24 cellular contexts compared by ENCODE assay signal in genomic region chr14:24303988-24304387, GRCh38. TPM values are rescaled to one million over a fixed set of nuclear protein-coding genes. Genes with fewer than 3 reads are reported as not detected.
"Had no signal": no experiment of that assay in that cellular context is flagged by ENCODE, and none has a peak within 500 bp of the region (broad histone marks: within the 10 kb centered on the region; RNA-seq: fewer than 3 reads in every experiment).

No MANE protein-coding gene starts in this region.

- ATAC-seq: K562, Panc1, PC-3, Right ventricle myocardium inferior, SK-N-SH treated with all-trans-retinoic acid at 6 μM for 48 hours had no signal

- H3K4me3 ChIP-seq: K562, SJCRH30 had no signal

- H3K27me3 ChIP-seq: SJCRH30 had no signal

- H3K27ac ChIP-seq: KMS-11, SJCRH30 had no signal

- H3K4me1 ChIP-seq: SJCRH30 had no signal

- DNase-seq: Kasumi-1, MM.1S, NCI-H1092 treated with DMSO at 0.1 percent for 48 hours, NCI-H1436, NCI-H187, NCI-H2029, NCI-H2081 treated with DMSO at 0.1 percent for 48 hours, NCI-H2171, NCI-H226, NCI-H446, NCI-H510A, NCI-H524 treated with DMSO at 0.1 percent for 48 hours, NCI-H69, NCI-H774, PC-3, SHP77 treated with DMSO at 0.1 percent for 48 hours, SJCRH30 had no signal

- H3K9me3 ChIP-seq: SJCRH30 had no signal

- H3K27me3 Mint-ChIP-seq: IgD-negative memory B cell had no signal

- H3K9me3 Mint-ChIP-seq: IgD-negative memory B cell had no signal

RNA-seq across cellular contexts. Expression of gene CIDEB, which starts 3.8 kb away (rescaled TPM):
- total RNA-seq: M059J, PC-3 had no signal
